Comparison of ENCODE assay signal across 24 cellular contexts in the genomic region with DNA sequence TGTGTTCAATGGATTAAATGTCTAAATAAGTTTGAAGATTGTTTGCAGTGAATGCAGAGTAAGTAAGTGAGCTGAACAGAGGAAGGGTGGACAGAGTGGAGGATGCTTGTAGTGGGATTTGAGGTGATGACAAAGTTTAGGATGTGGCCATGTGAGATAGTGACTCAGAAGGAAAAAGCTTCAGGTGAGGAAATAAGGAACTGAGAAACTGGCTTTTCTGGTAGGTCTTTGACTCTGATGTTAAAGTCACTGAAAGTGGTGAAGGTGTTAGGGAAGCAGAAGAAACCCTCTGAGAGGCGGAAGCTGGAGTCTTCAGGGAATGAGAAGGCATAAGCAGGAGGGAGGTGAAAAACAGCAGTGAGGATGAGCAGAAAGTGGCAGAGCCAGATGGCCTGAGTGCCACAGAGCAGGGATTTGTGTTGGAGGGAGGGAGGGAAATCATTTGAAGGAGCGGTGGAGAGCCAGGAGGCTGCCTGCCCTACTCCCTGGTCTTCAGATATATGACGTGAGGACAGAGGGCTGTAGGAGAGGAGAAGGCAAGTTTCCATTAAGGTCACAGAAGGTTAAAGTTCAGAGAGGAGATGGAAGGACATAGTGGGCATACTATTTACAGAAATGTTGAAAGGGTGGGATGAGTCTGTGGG. TPM values are rescaled to one million over a fixed set of nuclear protein-coding genes. Genes with fewer than 3 reads are reported as not detected.
DNase-seq lines count a peak whose midpoint lies in the region; ATAC-seq, FAIRE-seq and TF ChIP-seq lines count a peak whose summit lies in the region.
"Had no signal": no experiment of that assay in that cellular context is flagged by ENCODE, and none has a peak within 500 bp of the region (broad histone marks: within the 10 kb centered on the region; RNA-seq: fewer than 3 reads in every experiment).

No MANE protein-coding gene starts in this region.

- H3K27ac Mint-ChIP-seq in mesothelial cell of epicardium: no peak overlapping the region
- H3K27ac Mint-ChIP-seq: activated CD4-positive, alpha-beta memory T cell treated with anti-CD3 and anti-CD28 coated beads, Interleukin-2, amount 10 ng/mL, durations not matched to agents 7 days and 5 days; activated naive CD4-positive, alpha-beta T cell treated with anti-CD3 and anti-CD28 coated beads, Interleukin-2, amount 50 U/mL, for 24 hours had no signal

- H3K4me1 Mint-ChIP-seq in mesothelial cell of epicardium: no peaks in the 10 kb centered on the region
- H3K4me1 Mint-ChIP-seq: activated CD4-positive, alpha-beta memory T cell treated with anti-CD3 and anti-CD28 coated beads, Interleukin-2, amount 10 ng/mL, durations not matched to agents 7 days and 5 days; activated naive CD4-positive, alpha-beta T cell treated with anti-CD3 and anti-CD28 coated beads, Interleukin-2, amount 50 U/mL, for 24 hours; neural crest cell had no signal

- H3K9me3 ChIP-seq in small intestine (ENCODE audit: control insufficient read depth, low read depth): no peaks in the 10 kb centered on the region
- H3K9me3 ChIP-seq: tibial nerve had no signal

- H3K36me3 Mint-ChIP-seq in mesothelial cell of epicardium: no peaks in the 10 kb centered on the region
- H3K36me3 Mint-ChIP-seq: activated naive CD4-positive, alpha-beta T cell treated with anti-CD3 and anti-CD28 coated beads, Interleukin-2, amount 50 U/mL, for 24 hours had no signal

- no peak overlapping the region for H3K27ac ChIP-seq in small intestine (ENCODE audit: low read depth in 1 of 2, low read length in 1 of 2)
- H3K27ac ChIP-seq: tibial nerve, VCaP had no signal

- peaks cover 12% of the 10 kb centered on the region for H3K9me3 Mint-ChIP-seq in mesothelial cell of epicardium
- H3K9me3 Mint-ChIP-seq: activated CD4-positive, alpha-beta memory T cell treated with anti-CD3 and anti-CD28 coated beads, Interleukin-2, amount 10 ng/mL, durations not matched to agents 7 days and 5 days; activated naive CD4-positive, alpha-beta T cell treated with anti-CD3 and anti-CD28 coated beads, Interleukin-2, amount 50 U/mL, for 24 hours; activated T-cell treated with anti-CD3 and anti-CD28 coated beads, Interleukin-2, amount 50 U/mL, for 4 hours; neural crest cell had no signal

- no peaks in the 10 kb centered on the region for H3K27me3 ChIP-seq in small intestine (ENCODE audit: control insufficient read depth in 2 of 2, insufficient read depth in 2 of 2, low read length in 2 of 2)
- H3K27me3 ChIP-seq: tibial nerve had no signal

- no peak for TF ChIP-seq CTCF in epithelial cell of esophagus (IDR thresholded peaks at IDR 0.05; ENCODE audit: insufficient read depth, low read depth, low read length, missing control alignments)
- no peak for TF ChIP-seq CTCF in mesothelial cell of epicardium (IDR thresholded peaks at IDR 0.05; ENCODE audit: unreplicated experiment)

- H3K4me3 Mint-ChIP-seq in mesothelial cell of epicardium: no peak overlapping the region
- H3K4me3 Mint-ChIP-seq: activated CD4-positive, alpha-beta memory T cell treated with anti-CD3 and anti-CD28 coated beads, Interleukin-2, amount 10 ng/mL, durations not matched to agents 7 days and 5 days; activated naive CD4-positive, alpha-beta T cell treated with anti-CD3 and anti-CD28 coated beads, Interleukin-2, amount 50 U/mL, for 24 hours; activated T-cell treated with anti-CD3 and anti-CD28 coated beads, Interleukin-2, amount 50 U/mL, for 4 hours; neural crest cell had no signal

- peak; percentile 20 for DNase-seq in epithelial cell of esophagus (ENCODE audit: low read depth)
- DNase-seq in mesothelial cell of epicardium (ENCODE audit: low spot score in 2 of 2, unreplicated experiment in 2 of 2): no peak
- DNase-seq in small intestine: no peak
- DNase-seq in left lobe of liver (ENCODE audit: low spot score): no peak
- DNase-seq: activated CD4-positive, alpha-beta memory T cell treated with anti-CD3 and anti-CD28 coated beads, Interleukin-2, amount 10 ng/mL, durations not matched to agents 7 days and 5 days; activated T-cell treated with anti-CD3 and anti-CD28 coated beads, Interleukin-2, amount 50 U/mL, for 4 hours; kidney glomerular epithelial cell; midbrain; NCI-H226; stimulated activated naive CD4-positive, alpha-beta T cell; SW 1271 had no signal

- no peak for FAIRE-seq in small intestine (lab: Jason Lieb, UNC)
- FAIRE-seq: colon, HepG2 had no signal

- H3K4me1 ChIP-seq in small intestine (ENCODE audit: control insufficient read depth in 2 of 2, insufficient read depth in 1 of 2, low read depth in 1 of 2, low read length in 1 of 2): no peaks in the 10 kb centered on the region
- H3K4me1 ChIP-seq: tibial nerve had no signal

- 50 to 64% (median 60%) methylated on average over 3 of the region's 3 CpGs for WGBS in small intestine, 3 donors

- no peaks in the 10 kb centered on the region for H3K36me3 ChIP-seq in small intestine (ENCODE audit: control insufficient read depth in 2 of 2, insufficient read depth in 2 of 2, low read length in 2 of 2)
- H3K36me3 ChIP-seq: tibial nerve had no signal

- no peak overlapping the region for H3K4me3 ChIP-seq in epithelial cell of esophagus (ENCODE audit: low read length)
- H3K4me3 ChIP-seq in small intestine (ENCODE audit: low read depth in 1 of 2, low read length in 2 of 2): no peak overlapping the region
- H3K4me3 ChIP-seq: tibial nerve had no signal

- peak; percentile 84 for ATAC-seq in GM18511 (IDR thresholded peaks at IDR 0.05; ENCODE audit: unreplicated experiment)
- peak; percentile 68 for ATAC-seq in GM21423 (IDR thresholded peaks at IDR 0.05; ENCODE audit: unreplicated experiment)
- ATAC-seq in HG03095 (IDR thresholded peaks at IDR 0.05; ENCODE audit: unreplicated experiment): peak; percentile 41
- ATAC-seq in HG03457 (IDR thresholded peaks at IDR 0.05; ENCODE audit: unreplicated experiment): no peak
- no peak for ATAC-seq in left lobe of liver
- ATAC-seq: activated T-cell treated with anti-CD3 and anti-CD28 coated beads, Interleukin-2, amount 50 U/mL, for 4 hours; HCT116; HepG2 had no signal

- peaks cover 16% of the 10 kb centered on the region for H3K27me3 Mint-ChIP-seq in mesothelial cell of epicardium (ENCODE audit: low read depth)

RNA-seq across cellular contexts. Expression of gene RGS6, which starts 24.8 kb away (rescaled TPM):
- total RNA-seq in mesothelial cell of epicardium (1.2 to 2.0 TPM (median 1.5 TPM) in 3 replicates), left lobe of liver (not detected)
- under 1 TPM in 2 of 3 donors, not detected in 1; 0.54 to 0.58 TPM for polyA plus RNA-seq in small intestine
- total RNA-seq: fibroblast of villous mesenchyme, HepG2, M059J had no signal
- polyA plus RNA-seq: HepG2 had no signal

Comparison
In these comparisons a context has a peak if more than half of its experiments do, and no peak if none do; other contexts are left out.
1. ATAC-seq: peak in GM18511 (single experiment), GM21423 (single experiment) and HG03095 (single experiment); none in HG03457 (single experiment) and left lobe of liver (single experiment).